In the genomic region with DNA sequence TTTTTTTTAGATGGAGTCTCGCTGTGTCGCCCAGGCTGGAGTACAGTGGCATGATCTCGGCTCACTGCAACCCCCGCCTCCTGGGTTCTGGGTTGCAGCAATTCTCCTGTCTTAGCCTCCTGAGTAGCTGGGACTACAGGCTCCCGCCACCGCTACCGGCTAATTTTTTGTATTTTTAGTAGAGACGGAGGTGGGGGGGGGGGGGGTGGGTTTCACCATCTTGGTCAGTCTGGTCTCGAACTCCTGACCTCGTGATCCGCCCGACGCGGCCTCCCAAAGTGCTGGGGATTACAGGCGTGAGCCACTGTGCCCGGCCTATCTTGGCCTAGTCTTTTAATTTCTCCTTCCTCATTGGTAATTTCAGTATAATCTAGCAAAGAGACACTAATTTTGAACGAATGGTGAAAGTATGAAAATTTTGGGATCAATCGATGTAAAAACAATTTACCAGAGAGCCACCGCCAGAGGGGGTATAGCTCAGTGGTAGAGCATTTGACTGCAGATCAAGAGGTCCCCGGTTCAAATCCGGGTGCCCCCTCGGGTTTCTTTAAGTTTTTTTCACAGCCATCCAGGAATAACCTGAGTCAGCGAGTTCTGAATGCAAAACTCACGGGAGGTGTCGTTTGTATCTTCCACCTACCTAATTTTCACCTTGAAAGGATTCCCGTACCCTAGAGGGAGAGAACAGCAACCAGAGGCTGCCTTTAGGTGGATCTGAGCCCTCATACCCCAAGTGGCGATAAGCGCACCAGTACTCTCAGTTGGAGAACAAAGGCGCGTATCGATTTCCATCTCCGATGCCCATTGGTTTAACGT, we compare ENCODE assay signal across 8 cellular contexts. TPM values are rescaled to one million over a fixed set of nuclear protein-coding genes. Genes with fewer than 3 reads are reported as not detected.
DNase-seq lines count a peak whose midpoint lies in the region; TF ChIP-seq lines count a peak whose summit lies in the region.

No MANE protein-coding gene starts in this region.

- no peaks in the 10 kb centered on the region for H3K27me3 Mint-ChIP-seq in MCF 10A (ENCODE audit: insufficient read depth, unreplicated experiment)

- H3K9me3 Mint-ChIP-seq in MCF 10A (ENCODE audit: unreplicated experiment) = no peaks in the 10 kb centered on the region

- no peak overlapping the region for H3K27ac Mint-ChIP-seq in MCF 10A (ENCODE audit: low read depth, unreplicated experiment)

- H3K4me3 Mint-ChIP-seq in MCF 10A (ENCODE audit: unreplicated experiment) = peak overlapping the region; percentile 89

- POLR2A ChIA-PET in MCF 10A (lab: Yijun Ruan, JAX) = interaction anchor here (0.6 to 13.1 kb wide), 6 partner anchors 18 to 286 kb away, joined by 3 to 246 read pairs (median 3); a partner anchor contains a TSS

- H3K36me3 Mint-ChIP-seq in MCF 10A (ENCODE audit: insufficient read depth, unreplicated experiment) = peaks cover 37% of the 10 kb centered on the region

- DNase-seq in ELF-1 (ENCODE audit: low read depth, low spot score) (peak; percentile 87), NCI-H1092 treated with DMSO at 0.1 percent for 48 hours (lab: John Stamatoyannopoulos, UW) (peak; percentile 77), T-helper 22 cell (ENCODE audit: low read depth) (peak; percentile 50), MCF 10A (ENCODE audit: unreplicated experiment) (peak; percentile 69), kidney tubule cell (ENCODE audit: low spot score) (peak; percentile 83), occipital lobe (lab: John Stamatoyannopoulos, UW) (no peak), HPDE6-E6E7 (ENCODE audit: extremely low spot score) (no peak)
- peak; percentile 79 for DNase-seq in stimulated activated CD4-positive, alpha-beta T cell treated with anti-CD3 and anti-CD28 coated beads, Interleukin-1b, Interleukin-23, amount 100 ng/mL, for 48 hours

- CTCF ChIA-PET in MCF 10A (lab: Yijun Ruan, JAX) = interaction anchor here (0.6 to 0.7 kb wide), 2 partner anchors 58 to 939 kb away, joined by 3 read pairs; a partner anchor contains a TSS

- TF ChIP-seq CTCF in MCF 10A (IDR thresholded peaks at IDR 0.05; ENCODE audit: unreplicated experiment) = no peak

- intact Hi-C loops in MCF 10A (cut with micrococcal nuclease) = no loop called here

- H3K4me1 Mint-ChIP-seq in MCF 10A (ENCODE audit: insufficient read depth, unreplicated experiment) = peaks cover 33% of the 10 kb centered on the region

- BruUV-seq in MCF 10A (replicated peaks; lab: Mats Ljungman, UMichigan) = no TSS peak

RNA-seq across cellular contexts. Expression of a gene that starts 2.5 kb away (rescaled TPM):
- total RNA-seq in MCF 10A (2022) = 65.1 and 68.1 TPM in 2 replicates
- total RNA-seq in occipital lobe = 49.4 TPM

RNA-seq across cellular contexts. Expression of a gene that starts 13.9 kb away (rescaled TPM):
- total RNA-seq in MCF 10A (2022) (1,891 and 2,060 TPM in 2 replicates), occipital lobe (1,678 TPM)

RNA-seq across cellular contexts. Expression of a gene that starts 42.3 kb away (rescaled TPM):
- 21.9 and 23.4 TPM in 2 replicates for total RNA-seq in MCF 10A (2022)
- total RNA-seq in occipital lobe = 7.8 TPM

Comparison
In these comparisons a context has a peak if more than half of its experiments do, and no peak if none do; other contexts are left out.
1. DNase-seq: peak in ELF-1 (single experiment), NCI-H1092 treated with DMSO at 0.1 percent for 48 hours (single experiment), T-helper 22 cell (single experiment), MCF 10A (single experiment), kidney tubule cell (single experiment) and stimulated activated CD4-positive, alpha-beta T cell treated with anti-CD3 and anti-CD28 coated beads, Interleukin-1b, Interleukin-23, amount 100 ng/mL, for 48 hours (single experiment); none in occipital lobe (single experiment) and HPDE6-E6E7 (single experiment).